ENCODE assay signal across 1 cellular context in genomic region chr10:45403151-45403550, GRCh38.
TF ChIP-seq lines count a peak whose summit lies in the region.

No MANE protein-coding gene starts in this region.

TF ChIP-seq in IMR-90, 13 proteins besides CTCF, POLR2A, EP300 and RAD21:
- TF ChIP-seq RCOR1 (IDR thresholded peaks at IDR 0.05; ENCODE audit: insufficient replicate concordance, low read length) (no peak), MAZ (IDR thresholded peaks at IDR 0.05; ENCODE audit: borderline replicate concordance, low read depth, low read length) (no peak), USF2 (IDR thresholded peaks at IDR 0.05; ENCODE audit: low read depth, low read length) (no peak), CEBPB (IDR thresholded peaks at IDR 0.05; ENCODE audit: low read depth, low read length) (no peak), CHD1 (IDR thresholded peaks at IDR 0.05; ENCODE audit: low read depth, low read length) (no peak), FOS (IDR thresholded peaks at IDR 0.05; ENCODE audit: low read depth, low read length) (no peak), BHLHE40 (IDR thresholded peaks at IDR 0.05; ENCODE audit: low read depth, low read length) (no peak), MAFK (IDR thresholded peaks at IDR 0.05; ENCODE audit: low read depth, low read length) (no peak), NFE2L2 (IDR thresholded peaks at IDR 0.05; ENCODE audit: low read depth, low read length) (no peak), RFX5 (IDR thresholded peaks at IDR 0.05; ENCODE audit: low read depth, low read length) (no peak), ELK1 (IDR thresholded peaks at IDR 0.05; ENCODE audit: borderline replicate concordance, low read depth, low read length) (no peak), MXI1 (IDR thresholded peaks at IDR 0.05; ENCODE audit: borderline replicate concordance, low read depth, low read length) (no peak), SMC3 (IDR thresholded peaks at IDR 0.05; ENCODE audit: low read depth, low read length) (no peak)
